In genomic region chr2:106623424-106623823, GRCh38 we compare ENCODE assay signal across 21 cellular contexts.
DNase-seq lines count a peak whose midpoint lies in the region; ATAC-seq and TF ChIP-seq lines count a peak whose summit lies in the region.
"Had no signal": no experiment of that assay in that cellular context is flagged by ENCODE, and none has a peak within 500 bp of the region (broad histone marks: within the 10 kb centered on the region; RNA-seq: fewer than 3 reads in every experiment).

No MANE protein-coding gene starts in this region.

- H3K4me2 ChIP-seq in neural cell (ENCODE audit: low read length), result no peak overlapping the region
- H3K4me2 ChIP-seq: A549; BLaER1 treated with 17β-estradiol and CSF1 and Interleukin-3, amounts not matched to agents 10 nM and 100 nM; GM23338 had no signal

- peaks cover 0 to 10% (median 0%) of the 10 kb centered on the region in 4 donors for H3K27me3 ChIP-seq in esophagus muscularis mucosa
- no peaks in the 10 kb centered on the region for H3K27me3 ChIP-seq in neural cell (ENCODE audit: insufficient read depth, low read depth, low read length)
- H3K27me3 ChIP-seq: BE2C; BLaER1 treated with 17β-estradiol and CSF1 and Interleukin-3, amounts not matched to agents 10 nM and 100 nM had no signal

- no peak overlapping the region for H3K4me3 ChIP-seq in esophagus muscularis mucosa
- no peak overlapping the region for H3K4me3 ChIP-seq in neural cell (ENCODE audit: low read length)
- H3K4me3 ChIP-seq: A549; BLaER1 treated with 17β-estradiol and CSF1 and Interleukin-3, amounts not matched to agents 10 nM and 100 nM; GM23338 had no signal

- TF ChIP-seq CTCF in esophagus muscularis mucosa (IDR thresholded peaks at IDR 0.05) (no peak), neural cell (IDR thresholded peaks at IDR 0.05; ENCODE audit: poor library complexity, severe bottlenecking) (no peak)

- DNase-seq in NCI-H748 (lab: John Stamatoyannopoulos, UW; ENCODE audit: unreplicated experiment) (peak; percentile 12), NCI-H748 treated with DMSO at 0.1 percent for 48 hours (lab: John Stamatoyannopoulos, UW) (no peak), esophagus muscularis mucosa (ENCODE audit: extremely low spot score) (peak; percentile 7)
- DNase-seq: 8988T; ACHN; AML-193; BE2C; CD4-positive, alpha-beta T cell; CD8-positive, alpha-beta memory T cell; DMS 273 treated with DMSO at 0.1 percent for 48 hours; DMS53; DMS79 treated with DMSO at 0.1 percent for 48 hours; GF-D8; H9 had no signal

- no peaks in the 10 kb centered on the region for H3F3A ChIP-seq in neural cell (ENCODE audit: insufficient read depth, low read length, poor library complexity, severe bottlenecking)

- ATAC-seq in GM21576 (IDR thresholded peaks at IDR 0.05; ENCODE audit: unreplicated experiment), result no peak
- ATAC-seq in activated CD4-positive, CD25-positive, alpha-beta regulatory T cell treated with anti-CD3 and anti-CD28 coated beads, Interleukin-2, amount 50 U/mL, for 24 hours, result no peak
- ATAC-seq: A549, GM23338, HCT116 had no signal

- no peak overlapping the region for H2AFZ ChIP-seq in neural cell (ENCODE audit: low read depth, low read length)
- H2AFZ ChIP-seq: GM23338 had no signal

- H3K36me3 ChIP-seq in esophagus muscularis mucosa (no peaks in the 10 kb centered on the region), neural cell (ENCODE audit: insufficient read depth, low read length) (no peaks in the 10 kb centered on the region)
- H3K36me3 ChIP-seq: BE2C had no signal

- H3K9me2 ChIP-seq in neural cell (ENCODE audit: insufficient read depth, low read length), result no peaks in the 10 kb centered on the region

- peaks cover 0 to 9% (median 3%) of the 10 kb centered on the region in 4 donors for H3K9me3 ChIP-seq in esophagus muscularis mucosa
- H3K9me3 ChIP-seq in neural cell (ENCODE audit: low read length), result no peaks in the 10 kb centered on the region
- H3K9me3 ChIP-seq: BE2C had no signal

- no peak for TF ChIP-seq EP300 in esophagus muscularis mucosa (IDR thresholded peaks at IDR 0.05)
- TF ChIP-seq EP300 in neural cell (conservative IDR thresholded peaks at IDR 0.05; ENCODE audit: poor library complexity, severe bottlenecking), result no peak

- H3K27ac ChIP-seq in esophagus muscularis mucosa (replicated peaks in 1 of 4), result no peak overlapping the region
- H3K27ac ChIP-seq in neural cell (ENCODE audit: low read length), result peak overlapping the region; percentile 65
- H3K27ac ChIP-seq: A549; BLaER1 treated with 17β-estradiol and CSF1 and Interleukin-3, amounts not matched to agents 10 nM and 100 nM had no signal

- intact Hi-C loops in esophagus muscularis mucosa (cut with DNase I), result no loop called here

- H3K79me2 ChIP-seq in neural cell (replicated peaks; ENCODE audit: insufficient read depth, low read length), result no peaks in the 10 kb centered on the region

- H3K9ac ChIP-seq in neural cell (ENCODE audit: low read length), result no peak overlapping the region
- H3K9ac ChIP-seq: BLaER1 treated with 17β-estradiol and CSF1 and Interleukin-3, amounts not matched to agents 10 nM and 100 nM had no signal

- WGBS in esophagus muscularis mucosa, result 72% methylated on average over 1 of the region's 1 CpG

- no peaks in the 10 kb centered on the region for H4K20me1 ChIP-seq in neural cell (ENCODE audit: insufficient read depth)
- H4K20me1 ChIP-seq: BLaER1 treated with 17β-estradiol and CSF1 and Interleukin-3, amounts not matched to agents 10 nM and 100 nM had no signal

- no peak for TF ChIP-seq POLR2A in esophagus muscularis mucosa (IDR thresholded peaks at IDR 0.05; ENCODE audit: low read depth)

- H3K4me1 ChIP-seq in esophagus muscularis mucosa, result no peaks in the 10 kb centered on the region
- H3K4me1 ChIP-seq: A549; BE2C; BLaER1 treated with 17β-estradiol and CSF1 and Interleukin-3, amounts not matched to agents 10 nM and 100 nM had no signal

- no peak for TF ChIP-seq RAD21 in neural cell (conservative IDR thresholded peaks at IDR 0.05)

TF ChIP-seq in neural cell, 6 proteins besides CTCF, POLR2A, EP300 and RAD21:
- no peak for TF ChIP-seq EZH2 (IDR thresholded peaks at IDR 0.05; ENCODE audit: borderline replicate concordance, insufficient read depth, low read length, poor library complexity, severe bottlenecking)
- TF ChIP-seq, protein P1, sequence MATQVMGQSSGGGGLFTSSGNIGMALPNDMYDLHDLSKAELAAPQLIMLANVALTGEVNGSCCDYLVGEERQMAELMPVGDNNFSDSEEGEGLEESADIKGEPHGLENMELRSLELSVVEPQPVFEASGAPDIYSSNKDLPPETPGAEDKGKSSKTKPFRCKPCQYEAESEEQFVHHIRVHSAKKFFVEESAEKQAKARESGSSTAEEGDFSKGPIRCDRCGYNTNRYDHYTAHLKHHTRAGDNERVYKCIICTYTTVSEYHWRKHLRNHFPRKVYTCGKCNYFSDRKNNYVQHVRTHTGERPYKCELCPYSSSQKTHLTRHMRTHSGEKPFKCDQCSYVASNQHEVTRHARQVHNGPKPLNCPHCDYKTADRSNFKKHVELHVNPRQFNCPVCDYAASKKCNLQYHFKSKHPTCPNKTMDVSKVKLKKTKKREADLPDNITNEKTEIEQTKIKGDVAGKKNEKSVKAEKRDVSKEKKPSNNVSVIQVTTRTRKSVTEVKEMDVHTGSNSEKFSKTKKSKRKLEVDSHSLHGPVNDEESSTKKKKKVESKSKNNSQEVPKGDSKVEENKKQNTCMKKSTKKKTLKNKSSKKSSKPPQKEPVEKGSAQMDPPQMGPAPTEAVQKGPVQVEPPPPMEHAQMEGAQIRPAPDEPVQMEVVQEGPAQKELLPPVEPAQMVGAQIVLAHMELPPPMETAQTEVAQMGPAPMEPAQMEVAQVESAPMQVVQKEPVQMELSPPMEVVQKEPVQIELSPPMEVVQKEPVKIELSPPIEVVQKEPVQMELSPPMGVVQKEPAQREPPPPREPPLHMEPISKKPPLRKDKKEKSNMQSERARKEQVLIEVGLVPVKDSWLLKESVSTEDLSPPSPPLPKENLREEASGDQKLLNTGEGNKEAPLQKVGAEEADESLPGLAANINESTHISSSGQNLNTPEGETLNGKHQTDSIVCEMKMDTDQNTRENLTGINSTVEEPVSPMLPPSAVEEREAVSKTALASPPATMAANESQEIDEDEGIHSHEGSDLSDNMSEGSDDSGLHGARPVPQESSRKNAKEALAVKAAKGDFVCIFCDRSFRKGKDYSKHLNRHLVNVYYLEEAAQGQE (IDR thresholded peaks at IDR 0.05; ENCODE audit: borderline replicate concordance), result no peak
- no peak for TF ChIP-seq MXI1 (conservative IDR thresholded peaks at IDR 0.05; ENCODE audit: poor library complexity, severe bottlenecking)
- TF ChIP-seq POLR2AphosphoS5 (IDR thresholded peaks at IDR 0.05), result no peak
- TF ChIP-seq TAF1 (IDR thresholded peaks at IDR 0.05; ENCODE audit: low read depth), result no peak
- TF ChIP-seq SMC3 (conservative IDR thresholded peaks at IDR 0.05; ENCODE audit: poor library complexity), result no peak
